Comparison of ENCODE assay signal across 31 cellular contexts in the genomic region with DNA sequence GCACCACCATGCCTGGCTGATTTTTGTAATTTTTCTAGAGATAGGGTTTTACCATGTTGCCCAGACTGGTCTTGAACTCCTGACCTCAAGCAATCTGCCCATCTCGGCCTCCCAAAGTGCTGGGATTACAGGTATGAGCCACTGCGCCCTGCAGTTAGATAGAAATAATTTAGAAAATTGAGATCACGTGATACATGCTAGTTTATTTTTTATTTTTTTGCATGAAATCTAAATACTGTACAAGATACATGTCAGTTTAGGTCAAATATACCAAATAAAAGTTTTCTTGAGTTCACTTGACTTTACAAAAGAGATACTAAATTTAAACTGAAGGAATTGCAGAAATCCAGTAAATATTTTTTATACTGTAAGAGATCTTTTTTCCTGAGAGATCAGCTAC.
"Had no signal": no experiment of that assay in that cellular context is flagged by ENCODE, and none has a peak within 500 bp of the region (broad histone marks: within the 10 kb centered on the region; RNA-seq: fewer than 3 reads in every experiment).

No MANE protein-coding gene starts in this region.

- ATAC-seq: natural killer cell; psoas muscle; right cardiac atrium; sciatic nerve; stimulated activated memory B cell treated with anti-CD40 and anti-IgM and Interleukin-4, amounts not matched to agents 10 μg/mL and 1 μg/mL and 100 μg/mL, for 72 hours; stimulated activated naive CD8-positive, alpha-beta T cell treated with anti-CD3 and anti-CD28 coated beads, Interleukin-15, amount 100 ng/mL, for 72 hours; stimulated activated naive CD8-positive, alpha-beta T cell treated with anti-CD3 and anti-CD28 coated beads, Interleukin-15, Interleukin-2, amounts not matched to agents 100 U/mL and 50 U/mL, for 24 hours; upper lobe of right lung had no signal

- H3K4me1 Mint-ChIP-seq: natural killer cell; neural progenitor cell; stimulated activated memory B cell treated with anti-CD40 and anti-IgM and Interleukin-4, amounts not matched to agents 10 μg/mL and 1 μg/mL and 100 μg/mL, for 72 hours; stimulated activated naive CD8-positive, alpha-beta T cell treated with anti-CD3 and anti-CD28 coated beads, Interleukin-15, amount 100 ng/mL, for 72 hours had no signal

- H3K9ac ChIP-seq: neural progenitor cell, parathyroid adenoma had no signal

- H3K4me3 Mint-ChIP-seq: natural killer cell; nephron; neural progenitor cell; stimulated activated memory B cell treated with anti-CD40 and anti-IgM and Interleukin-4, amounts not matched to agents 10 μg/mL and 1 μg/mL and 100 μg/mL, for 72 hours; stimulated activated naive CD8-positive, alpha-beta T cell treated with anti-CD3 and anti-CD28 coated beads, Interleukin-15, amount 100 ng/mL, for 72 hours; type B pancreatic cell had no signal

- H3K27me3 ChIP-seq: neural progenitor cell, ovary, spleen, suprapubic skin, testis, tibial artery, transverse colon, upper lobe of right lung, uterus had no signal

- H3K27ac ChIP-seq: neural progenitor cell, ovary, parathyroid adenoma, psoas muscle, skin epidermis, spleen, suprapubic skin, testis, tibial artery, transverse colon, upper lobe of right lung, uterus had no signal

- H2AFZ ChIP-seq: neural progenitor cell, parathyroid adenoma had no signal

- H3K9me3 ChIP-seq: ovary, psoas muscle, spleen, suprapubic skin, testis, tibial artery, transverse colon, upper lobe of right lung, uterus had no signal

- H3K27me3 Mint-ChIP-seq: progenitor cell of endocrine pancreas; stimulated activated memory B cell treated with anti-CD40 and anti-IgM and Interleukin-4, amounts not matched to agents 10 μg/mL and 1 μg/mL and 100 μg/mL, for 72 hours; stimulated activated naive CD8-positive, alpha-beta T cell treated with anti-CD3 and anti-CD28 coated beads, Interleukin-15, amount 100 ng/mL, for 72 hours; type B pancreatic cell had no signal

- H3K4me3 ChIP-seq: neural progenitor cell, ovary, psoas muscle, skin epidermis, smooth muscle cell, spleen, suprapubic skin, testis, tibial artery, transverse colon, upper lobe of right lung, uterus had no signal

- H3K36me3 ChIP-seq: neural progenitor cell, ovary, spleen, suprapubic skin, tibial artery, transverse colon, upper lobe of right lung, uterus had no signal

- H3K4me2 ChIP-seq: neural progenitor cell, smooth muscle cell had no signal

- H3K27ac Mint-ChIP-seq: natural killer cell; nephron; neural progenitor cell; progenitor cell of endocrine pancreas; stimulated activated memory B cell treated with anti-CD40 and anti-IgM and Interleukin-4, amounts not matched to agents 10 μg/mL and 1 μg/mL and 100 μg/mL, for 72 hours; stimulated activated naive CD8-positive, alpha-beta T cell treated with anti-CD3 and anti-CD28 coated beads, Interleukin-15, amount 100 ng/mL, for 72 hours; type B pancreatic cell had no signal

- H3K79me2 ChIP-seq: parathyroid adenoma had no signal

- DNase-seq: natural killer cell; occipital lobe; ovary; posterior cingulate gyrus; psoas muscle; right cardiac atrium; spleen; stimulated activated CD4-positive, alpha-beta T cell treated with anti-CD3 and anti-CD28 coated beads, Interleukin-12 subunit alpha, Interleukin-12 subunit beta, amount 100 ng/mL, for 4 hours; stimulated activated CD4-positive, alpha-beta T cell treated with anti-CD3 and anti-CD28 coated beads, Interleukin-1b, Interleukin-23, amount 100 ng/mL, for 48 hours; stimulated activated CD4-positive, alpha-beta T cell treated with anti-CD3 and anti-CD28 coated beads, Interleukin-4, amount 100 ng/mL, for 1 hour; stimulated activated CD4-positive, alpha-beta T cell treated with anti-CD3 and anti-CD28 coated beads, Interleukin-4, amount 100 ng/mL, for 4 hours; stimulated activated CD8-positive, alpha-beta memory T cell treated with anti-CD3 and anti-CD28 coated beads, Interleukin-4, amount 100 ng/mL, for 48 hours; stimulated activated naive CD4-positive, alpha-beta T cell; stimulated activated naive CD8-positive, alpha-beta T cell treated with anti-CD3 and anti-CD28 coated beads, Interleukin-15, amount 100 ng/mL, for 72 hours; stimulated activated naive CD8-positive, alpha-beta T cell treated with anti-CD3 and anti-CD28 coated beads, Interleukin-15, Interleukin-2, amounts not matched to agents 100 U/mL and 50 U/mL, for 24 hours; substantia nigra; testis; tibial artery; transverse colon; upper lobe of right lung; uterus had no signal

- H3K9me3 Mint-ChIP-seq: stimulated activated naive CD8-positive, alpha-beta T cell treated with anti-CD3 and anti-CD28 coated beads, Interleukin-15, amount 100 ng/mL, for 72 hours; type B pancreatic cell had no signal

- H3K4me1 ChIP-seq: neural progenitor cell, parathyroid adenoma, psoas muscle, spleen, suprapubic skin, testis, transverse colon, upper lobe of right lung, uterus had no signal

- H3K36me3 Mint-ChIP-seq: natural killer cell; neural progenitor cell; stimulated activated memory B cell treated with anti-CD40 and anti-IgM and Interleukin-4, amounts not matched to agents 10 μg/mL and 1 μg/mL and 100 μg/mL, for 72 hours; type B pancreatic cell had no signal
